ENCODE assay signal across 8 cellular contexts in genomic region chr19:31340059-31341025, GRCh38. TPM values are rescaled to one million over a fixed set of nuclear protein-coding genes. Genes with fewer than 3 reads are reported as not detected.
A peak's percentile ranks its signal among the peaks of the same experiment; 100 is the strongest.
DNase-seq lines count a peak whose midpoint lies in the region; ATAC-seq, FAIRE-seq and TF ChIP-seq lines count a peak whose summit lies in the region.

No MANE protein-coding gene starts in this region.

- no peaks in the 10 kb centered on the region for H4K20me1 ChIP-seq in HepG2 (ENCODE audit: insufficient read depth, low read length)

- in situ Hi-C loops in HepG2 (cut with HindIII; ENCODE audit: extremely low pct_ligation_motif_present, low pct_unique_long_range_greater_than_20kb): no loop called here

- H3K9me3 Mint-ChIP-seq in activated CD4-positive, alpha-beta T cell treated with anti-CD3 and anti-CD28 coated beads for 36 hours (ENCODE audit: low read depth): no peaks in the 10 kb centered on the region

- TF ChIP-seq RAD21 in HepG2 (CRISPR knock-in tag; IDR thresholded peaks at IDR 0.05): no peak

- no peak overlapping the region for H3K9ac ChIP-seq in HepG2 (ENCODE audit: insufficient read depth, low read depth, low read length)

- H3K4me2 ChIP-seq in HepG2 (ENCODE audit: low read depth, low read length): no peak overlapping the region

- no peaks in the 10 kb centered on the region for H3K79me2 ChIP-seq in HepG2 (ENCODE audit: insufficient read depth, low read length)

- peaks cover 6% of the 10 kb centered on the region for H3K27me3 Mint-ChIP-seq in activated CD4-positive, alpha-beta T cell treated with anti-CD3 and anti-CD28 coated beads for 36 hours

- peaks cover 29% of the 10 kb centered on the region for H3K4me1 Mint-ChIP-seq in activated CD4-positive, alpha-beta T cell treated with anti-CD3 and anti-CD28 coated beads for 36 hours

- no peak for ATAC-seq in activated CD4-positive, alpha-beta T cell treated with anti-CD3 and anti-CD28 coated beads for 36 hours
- ATAC-seq in HepG2: no peak

- peak; percentile 29 for DNase-seq in activated CD4-positive, alpha-beta T cell treated with anti-CD3 and anti-CD28 coated beads for 36 hours
- DNase-seq in activated CD4-positive, alpha-beta T cell treated with anti-CD3 and anti-CD28 coated beads, Interleukin-2, amount 50 U/mL, for 4 hours: no peak
- DNase-seq in RWPE1 (ENCODE audit: low spot score): no peak
- DNase-seq in small intestine: peak; percentile 22
- DNase-seq in HuH-7 (ENCODE audit: low spot score): no peak
- no peak for DNase-seq in HepG2 (ENCODE audit: low spot score)
- DNase-seq in Ammon's horn (ENCODE audit: low spot score): no peak

- WGBS in small intestine, 3 donors: 40 to 56% (median 56%) methylated on average over 14 of the region's 14 CpGs
- WGBS in HepG2 (ENCODE audit: low lambda C conversion rate): 26% methylated on average over 12 of the region's 14 CpGs

- no peak for TF ChIP-seq POLR2A in HepG2 (IDR thresholded peaks at IDR 0.05; ENCODE audit: insufficient read depth in 1 of 2, low read depth in 2 of 2, low read length in 2 of 2)

- H3K27me3 ChIP-seq in small intestine (ENCODE audit: control insufficient read depth in 2 of 2, insufficient read depth in 2 of 2, low read length in 2 of 2) (no peaks in the 10 kb centered on the region), HepG2 (ENCODE audit: control insufficient read depth in 1 of 2, insufficient read depth in 2 of 2, low read length in 2 of 2) (peaks cover 0 to 25% of the 10 kb centered on the region in 2 experiments; a peak in 1 of 5 replicates)

- H3K27ac ChIP-seq in RWPE1: peak overlapping the region; percentile 47
- H3K27ac ChIP-seq in small intestine (ENCODE audit: low read depth in 1 of 2, low read length in 1 of 2): no peak overlapping the region
- no peak overlapping the region for H3K27ac ChIP-seq in HepG2 (ENCODE audit: extremely low read length, insufficient read depth, low read length)

- CTCF ChIA-PET in activated CD4-positive, alpha-beta T cell treated with anti-CD3 and anti-CD28 coated beads for 36 hours (lab: Charles Lee): interaction anchor here (0.7 kb wide), 1 partner anchor 12 kb away, joined by 3 read pairs; no protein-coding TSS in a partner anchor
- CTCF ChIA-PET in RWPE1 (lab: Yijun Ruan, JAX): no interaction called here
- CTCF ChIA-PET in HepG2 (lab: Yijun Ruan, JAX; ENCODE audit: low intra/inter-chr PET ratio, low total read pairs): no interaction called here

- H2AFZ ChIP-seq in HepG2 (ENCODE audit: low read length): no peak overlapping the region

- FAIRE-seq in endometrium (lab: Jason Lieb, UNC) (peak; percentile 54), small intestine (lab: Jason Lieb, UNC) (no peak), HepG2 (lab: Jason Lieb, UNC) (no peak)

- H3K36me3 ChIP-seq in small intestine (ENCODE audit: control insufficient read depth in 2 of 2, insufficient read depth in 2 of 2, low read length in 2 of 2) (no peaks in the 10 kb centered on the region), HepG2 (replicated peaks in 1 of 2; ENCODE audit: control insufficient read depth in 1 of 2, insufficient read depth in 2 of 2, low read length in 2 of 2) (no peaks in the 10 kb centered on the region)

- no peak overlapping the region for H3K4me3 ChIP-seq in small intestine (ENCODE audit: low read depth in 1 of 2, low read length in 2 of 2)
- no peak overlapping the region for H3K4me3 ChIP-seq in HepG2 (replicated peaks in 1 of 3; ENCODE audit: insufficient read depth in 1 of 3, low read depth in 2 of 3, low read length in 3 of 3)

- H3K4me3 Mint-ChIP-seq in activated CD4-positive, alpha-beta T cell treated with anti-CD3 and anti-CD28 coated beads for 36 hours: peak overlapping the region; percentile 6

- intact Hi-C loops in activated CD4-positive, alpha-beta T cell treated with anti-CD3 and anti-CD28 coated beads for 36 hours (cut with DNase I, micrococcal nuclease): loop anchor here in 1 of 2 experiments (1.0 kb wide), 1 partner anchor 9 kb away; the partner anchor contains the start of gene TSHZ3
- intact Hi-C loops in HepG2 (cut with micrococcal nuclease; ENCODE audit: unreplicated experiment): no loop called here

- H3K27ac Mint-ChIP-seq in activated CD4-positive, alpha-beta T cell treated with anti-CD3 and anti-CD28 coated beads for 36 hours: no peak overlapping the region

- POLR2A ChIA-PET in activated CD4-positive, alpha-beta T cell treated with anti-CD3 and anti-CD28 coated beads for 36 hours (lab: Charles Lee): no interaction called here
- POLR2A ChIA-PET in RWPE1 (lab: Yijun Ruan, JAX; ENCODE audit: low non-redundant PET): no interaction called here
- POLR2A ChIA-PET in HepG2 (lab: Yijun Ruan, JAX): no interaction called here

- H3K4me1 ChIP-seq in small intestine (ENCODE audit: control insufficient read depth in 2 of 2, insufficient read depth in 1 of 2, low read depth in 1 of 2, low read length in 1 of 2) (peaks cover 0 to 11% of the 10 kb centered on the region in 2 donors), HepG2 (ENCODE audit: insufficient read depth, low read length) (no peaks in the 10 kb centered on the region)

- TF ChIP-seq CTCF in RWPE1 (conservative IDR thresholded peaks at IDR 0.05; ENCODE audit: low read depth): no peak
- TF ChIP-seq CTCF in HepG2 (CRISPR knock-in tag; IDR thresholded peaks at IDR 0.05): no peak

- BruUV-seq in HepG2 (replicated peaks; lab: Mats Ljungman, UMichigan): no TSS peak

- H3K9me3 ChIP-seq in small intestine (ENCODE audit: control insufficient read depth, low read depth) (no peaks in the 10 kb centered on the region), HepG2 (ENCODE audit: low read length) (no peaks in the 10 kb centered on the region)

- TF ChIP-seq EP300 in HepG2 (IDR thresholded peaks at IDR 0.05; ENCODE audit: low read depth in 2 of 2, low read length in 2 of 2) (no peak), HepG2 (CRISPR knock-in tag; IDR thresholded peaks at IDR 0.05; ENCODE audit: borderline replicate concordance) (no peak)

- no peaks in the 10 kb centered on the region for H3K36me3 Mint-ChIP-seq in activated CD4-positive, alpha-beta T cell treated with anti-CD3 and anti-CD28 coated beads for 36 hours (ENCODE audit: low read depth)

TF ChIP-seq in HepG2, 621 proteins besides CTCF, POLR2A, EP300 and RAD21:
- no peak for TF ChIP-seq ZFYVE20 (CRISPR knock-in tag; IDR thresholded peaks at IDR 0.05; ENCODE audit: borderline replicate concordance, low read depth)
- TF ChIP-seq FOXO1 (CRISPR knock-in tag; IDR thresholded peaks at IDR 0.05): no peak
- no peak for TF ChIP-seq PLRG1 (conservative IDR thresholded peaks at IDR 0.05)
- TF ChIP-seq, protein P1, sequence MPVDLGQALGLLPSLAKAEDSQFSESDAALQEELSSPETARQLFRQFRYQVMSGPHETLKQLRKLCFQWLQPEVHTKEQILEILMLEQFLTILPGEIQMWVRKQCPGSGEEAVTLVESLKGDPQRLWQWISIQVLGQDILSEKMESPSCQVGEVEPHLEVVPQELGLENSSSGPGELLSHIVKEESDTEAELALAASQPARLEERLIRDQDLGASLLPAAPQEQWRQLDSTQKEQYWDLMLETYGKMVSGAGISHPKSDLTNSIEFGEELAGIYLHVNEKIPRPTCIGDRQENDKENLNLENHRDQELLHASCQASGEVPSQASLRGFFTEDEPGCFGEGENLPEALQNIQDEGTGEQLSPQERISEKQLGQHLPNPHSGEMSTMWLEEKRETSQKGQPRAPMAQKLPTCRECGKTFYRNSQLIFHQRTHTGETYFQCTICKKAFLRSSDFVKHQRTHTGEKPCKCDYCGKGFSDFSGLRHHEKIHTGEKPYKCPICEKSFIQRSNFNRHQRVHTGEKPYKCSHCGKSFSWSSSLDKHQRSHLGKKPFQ (CRISPR knock-in tag; IDR thresholded peaks at IDR 0.05; ENCODE audit: insufficient replicate concordance): no peak
- TF ChIP-seq ZNF232 (CRISPR knock-in tag; IDR thresholded peaks at IDR 0.05; ENCODE audit: borderline replicate concordance): no peak
- TF ChIP-seq ZNF264 (CRISPR knock-in tag; IDR thresholded peaks at IDR 0.05): no peak
- TF ChIP-seq ZNF75D (CRISPR knock-in tag; IDR thresholded peaks at IDR 0.05; ENCODE audit: borderline replicate concordance): no peak
- TF ChIP-seq GPN1 (CRISPR knock-in tag; IDR thresholded peaks at IDR 0.05; ENCODE audit: borderline replicate concordance): no peak

RNA-seq across cellular contexts. Expression of gene TSHZ3, which starts 8.9 kb away (rescaled TPM):
- total RNA-seq in activated CD4-positive, alpha-beta T cell treated with anti-CD3 and anti-CD28 coated beads for 36 hours: 1 to 10 TPM in 1 of 2 experiments, under 1 TPM in 1; 0.85 to 1.6 TPM
- 1 to 10 TPM in 1 of 3 donors, under 1 TPM in 2; 0.22 to 2.5 (median 0.81) TPM for polyA plus RNA-seq in small intestine
- total RNA-seq in HepG2 (2016; rRNA removed; fragmentation: Illumina TruSeq; extraction: Trizol): not detected in 2 replicates
- total RNA-seq in HepG2 (2016; cell fraction: cytosol; rRNA removed; fragmentation: Illumina TruSeq; extraction: Trizol; ENCODE audit: low read depth): not detected in 2 replicates
- not detected in 2 replicates for total RNA-seq in HepG2 (2016; cell fraction: insoluble cytoplasmic fraction; rRNA removed; fragmentation: Illumina TruSeq; extraction: Trizol)
- not detected in 2 replicates for total RNA-seq in HepG2 (2016; cell fraction: membrane; rRNA removed; fragmentation: Illumina TruSeq; extraction: Trizol)
- not detected in 2 replicates for total RNA-seq in HepG2 (2016; cell fraction: nucleus; rRNA removed; fragmentation: Illumina TruSeq; extraction: Trizol)
- polyA plus RNA-seq in HepG2 (2011; rRNA removed): 0.01 TPM in 1 of 2 replicates, not detected in the other
- not detected in 2 replicates for polyA plus RNA-seq in HepG2 (2011; cell fraction: cytosol; rRNA removed)
- polyA plus RNA-seq in HepG2 (2011; cell fraction: nucleus; rRNA removed): not detected in 2 replicates
- not detected in 2 replicates for polyA plus RNA-seq in HepG2 (2012)
- polyA plus RNA-seq in HepG2 (2016; cell fraction: cytosol; fragmentation: Illumina TruSeq; extraction: Trizol; ENCODE audit: low read depth): not detected in 2 replicates
- not detected in 2 replicates for polyA plus RNA-seq in HepG2 (2016; cell fraction: insoluble cytoplasmic fraction; fragmentation: Illumina TruSeq; extraction: Trizol; ENCODE audit: low read depth)
- not detected in 2 replicates for polyA plus RNA-seq in HepG2 (2016; cell fraction: membrane; fragmentation: Illumina TruSeq; extraction: Trizol; ENCODE audit: low read depth)
- polyA plus RNA-seq in HepG2 (2016; cell fraction: nucleus; fragmentation: Illumina TruSeq; extraction: Trizol; ENCODE audit: insufficient read depth, low read depth): not detected in 2 replicates
- not detected in 2 replicates for polyA minus RNA-seq in HepG2 (2011; rRNA and poly(A)+ RNA removed; ENCODE audit: low replicate concordance)
- not detected in 2 replicates for polyA minus RNA-seq in HepG2 (2011; cell fraction: cytosol; rRNA and poly(A)+ RNA removed)
- not detected in 2 replicates for polyA minus RNA-seq in HepG2 (2011; cell fraction: nucleus; rRNA and poly(A)+ RNA removed)

Comparison
In these comparisons a context has a peak if more than half of its experiments do, and no peak if none do; other contexts are left out.
1. DNase-seq: peak in activated CD4-positive, alpha-beta T cell treated with anti-CD3 and anti-CD28 coated beads for 36 hours (single experiment) and small intestine (single experiment); none in activated CD4-positive, alpha-beta T cell treated with anti-CD3 and anti-CD28 coated beads, Interleukin-2, amount 50 U/mL, for 4 hours (0 of 2), RWPE1 (single experiment), HuH-7 (single experiment), HepG2 (single experiment) and Ammon's horn (single experiment).